Comparison of ENCODE assay signal across 12 cellular contexts in genomic region chr17:42274273-42274542, GRCh38. TPM values are rescaled to one million over a fixed set of nuclear protein-coding genes. Genes with fewer than 3 reads are reported as not detected.
A peak's percentile ranks its signal among the peaks of the same experiment; 100 is the strongest.
DNase-seq lines count a peak whose midpoint lies in the region; ATAC-seq and TF ChIP-seq lines count a peak whose summit lies in the region.
"Had no signal": no experiment of that assay in that cellular context is flagged by ENCODE, and none has a peak within 500 bp of the region (broad histone marks: within the 10 kb centered on the region; RNA-seq: fewer than 3 reads in every experiment).

No MANE protein-coding gene starts in this region.

- H3K27ac ChIP-seq in CD8-positive, alpha-beta T cell (ENCODE audit: low read depth, low read length), result peak overlapping the region; percentile 51
- H3K27ac ChIP-seq in Peyer's patch, result peak overlapping the region in 1 of 4 donors; percentile 87

- H2AFZ ChIP-seq in neuron (ENCODE audit: low read depth, low read length), result no peak overlapping the region

- H3K36me3 Mint-ChIP-seq in CD8-positive, alpha-beta T cell, result peaks cover 13% of the 10 kb centered on the region
- peaks cover 3% of the 10 kb centered on the region for H3K36me3 Mint-ChIP-seq in IgD-negative memory B cell
- H3K36me3 Mint-ChIP-seq in MCF 10A (ENCODE audit: insufficient read depth, unreplicated experiment), result no peaks in the 10 kb centered on the region

- CTCF ChIA-PET in CD8-positive, alpha-beta T cell (lab: Charles Lee), result interaction anchor here (1.3 to 3.0 kb wide), 4 partner anchors 23 to 132 kb away, joined by 3 to 13 read pairs (median 9); no protein-coding TSS in a partner anchor
- CTCF ChIA-PET in MCF 10A (lab: Yijun Ruan, JAX) (interaction anchor here (0.6 to 1.4 kb wide), 4 partner anchors 10 to 750 kb away, joined by 3 to 4 read pairs (median 3); no protein-coding TSS in a partner anchor), HEK293T (lab: Yijun Ruan, JAX) (interaction anchor here (0.6 kb wide), 1 partner anchor 10 kb away, joined by 3 read pairs; no protein-coding TSS in a partner anchor)

- no peak for TF ChIP-seq POLR2A in Peyer's patch (IDR thresholded peaks at IDR 0.05)

- no peaks in the 10 kb centered on the region for H3K36me3 ChIP-seq in CD8-positive, alpha-beta T cell (ENCODE audit: insufficient read depth, low read length)
- H3K36me3 ChIP-seq in neuron (ENCODE audit: insufficient read depth, low read length) (no peaks in the 10 kb centered on the region), Peyer's patch (no peaks in the 10 kb centered on the region)

- H3K4me1 Mint-ChIP-seq in CD8-positive, alpha-beta T cell (ENCODE audit: low read depth), result peaks cover 68% of the 10 kb centered on the region
- peaks cover 49 to 56% (median 56%) of the 10 kb centered on the region in 3 donors for H3K4me1 Mint-ChIP-seq in IgD-negative memory B cell
- peaks cover 28% of the 10 kb centered on the region for H3K4me1 Mint-ChIP-seq in MCF 10A (ENCODE audit: insufficient read depth, unreplicated experiment)

- TF ChIP-seq CTCF in CD8-positive, alpha-beta T cell (IDR thresholded peaks at IDR 0.05), result no peak
- no peak for TF ChIP-seq CTCF in MCF 10A (IDR thresholded peaks at IDR 0.05; ENCODE audit: unreplicated experiment)
- no peak for TF ChIP-seq CTCF in Peyer's patch (IDR thresholded peaks at IDR 0.05)

- no TSS peak for BruUV-seq in MCF 10A (replicated peaks; lab: Mats Ljungman, UMichigan)

- H3K9me3 Mint-ChIP-seq in CD8-positive, alpha-beta T cell, result no peaks in the 10 kb centered on the region
- no peaks in the 10 kb centered on the region for H3K9me3 Mint-ChIP-seq in IgD-negative memory B cell
- no peaks in the 10 kb centered on the region for H3K9me3 Mint-ChIP-seq in MCF 10A (ENCODE audit: unreplicated experiment)

- H3K4me1 ChIP-seq in CD8-positive, alpha-beta T cell (ENCODE audit: insufficient read depth, low read length), result peaks cover 56% of the 10 kb centered on the region
- H3K4me1 ChIP-seq in neuron (ENCODE audit: insufficient read depth, low read length) (peaks cover 35% of the 10 kb centered on the region), Peyer's patch (peaks cover 0 to 34% (median 4%) of the 10 kb centered on the region in 4 donors)

- POLR2A ChIA-PET in CD8-positive, alpha-beta T cell (lab: Charles Lee), result interaction anchor here (0.6 to 4.1 kb wide), 10 partner anchors 12 to 137 kb away, joined by 3 to 38 read pairs (median 8); partner anchors contain the start of gene STAT3
- POLR2A ChIA-PET in MCF 10A (lab: Yijun Ruan, JAX) (interaction anchor here (0.6 to 2.0 kb wide), 8 partner anchors 9 to 1124 kb away, joined by 3 to 6 read pairs (median 3); partner anchors contain the start of gene ARL4D), HEK293T (lab: Yijun Ruan, JAX) (no interaction called here)

- H3K27me3 ChIP-seq in CD8-positive, alpha-beta T cell (ENCODE audit: insufficient read depth, low read length), result no peaks in the 10 kb centered on the region
- H3K27me3 ChIP-seq in neuron (ENCODE audit: insufficient read depth, low read length) (no peaks in the 10 kb centered on the region), Peyer's patch (no peaks in the 10 kb centered on the region)

- peak overlapping the region; percentile 96 for H3K4me3 Mint-ChIP-seq in CD8-positive, alpha-beta T cell
- H3K4me3 Mint-ChIP-seq in IgD-negative memory B cell, result peak overlapping the region; percentile 93 to 99 (median 96)
- H3K4me3 Mint-ChIP-seq in MCF 10A (ENCODE audit: unreplicated experiment), result peak overlapping the region; percentile 84

- H3K4me3 ChIP-seq in CD8-positive, alpha-beta T cell (ENCODE audit: low read depth, low read length), result peak overlapping the region; percentile 65
- peak overlapping the region; percentile 93 for H3K4me3 ChIP-seq in neuron (ENCODE audit: low read length)
- peak overlapping the region in 1 of 4 donors; percentile 94 for H3K4me3 ChIP-seq in Peyer's patch

- H3K27me3 Mint-ChIP-seq in CD8-positive, alpha-beta T cell (ENCODE audit: low read depth), result no peaks in the 10 kb centered on the region
- H3K27me3 Mint-ChIP-seq in IgD-negative memory B cell, result peaks cover 2% of the 10 kb centered on the region
- H3K27me3 Mint-ChIP-seq in MCF 10A (ENCODE audit: insufficient read depth, unreplicated experiment), result no peaks in the 10 kb centered on the region

- ATAC-seq in CD8-positive, alpha-beta T cell, result no peak
- no peak for ATAC-seq in GM21367 (IDR thresholded peaks at IDR 0.05; ENCODE audit: unreplicated experiment)

- no peaks in the 10 kb centered on the region for H3K9me3 ChIP-seq in CD8-positive, alpha-beta T cell (ENCODE audit: low read length)
- H3K9me3 ChIP-seq in neuron (ENCODE audit: low read length) (no peaks in the 10 kb centered on the region), Peyer's patch (no peaks in the 10 kb centered on the region)

- H3K27ac Mint-ChIP-seq in CD8-positive, alpha-beta T cell, result peak overlapping the region; percentile 98
- H3K27ac Mint-ChIP-seq in IgD-negative memory B cell (peak overlapping the region; percentile 60 to 96 (median 92)), MCF 10A (ENCODE audit: low read depth, unreplicated experiment) (no peak overlapping the region)

- DNase-seq in CD8-positive, alpha-beta T cell, result no peak
- DNase-seq in MCF 10A (ENCODE audit: unreplicated experiment), result no peak
- DNase-seq in NCI-H345 treated with DMSO at 0.1 percent for 48 hours (lab: John Stamatoyannopoulos, UW; ENCODE audit: unreplicated experiment), result no peak
- DNase-seq in Peyer's patch, result no peak
- no peak for DNase-seq in HEK293T (ENCODE audit: extremely low spot score)
- DNase-seq: activated CD4-positive, alpha-beta T cell treated with anti-CD3 and anti-CD28 coated beads for 1 hour; IMR-90; kidney glomerular epithelial cell; retina had no signal

- intact Hi-C loops in CD8-positive, alpha-beta T cell (cut with DNase I, micrococcal nuclease), result loop anchor here in 1 of 2 experiments (5.0 kb wide), 1 partner anchor 37 kb away; no protein-coding TSS in a partner anchor
- intact Hi-C loops in MCF 10A (cut with micrococcal nuclease), result no loop called here

TF ChIP-seq in HEK293T, 16 proteins besides CTCF, POLR2A, EP300 and RAD21:
- TF ChIP-seq CTBP1 (IDR thresholded peaks at IDR 0.05; ENCODE audit: borderline replicate concordance), result no peak
- TF ChIP-seq PKNOX1 (IDR thresholded peaks at IDR 0.05), result no peak
- TF ChIP-seq TARDBP (IDR thresholded peaks at IDR 0.05), result no peak
- TF ChIP-seq NFRKB (IDR thresholded peaks at IDR 0.05), result no peak
- TF ChIP-seq ELF4 (IDR thresholded peaks at IDR 0.05), result no peak
- no peak for TF ChIP-seq FOXM1 (IDR thresholded peaks at IDR 0.05; ENCODE audit: borderline replicate concordance)
- TF ChIP-seq BHLHE40 (IDR thresholded peaks at IDR 0.05; ENCODE audit: borderline replicate concordance), result no peak
- TF ChIP-seq ZNF384 (IDR thresholded peaks at IDR 0.05), result no peak
- TF ChIP-seq HDGF (IDR thresholded peaks at IDR 0.05; ENCODE audit: borderline replicate concordance), result no peak
- TF ChIP-seq FOXK2 (IDR thresholded peaks at IDR 0.05), result no peak
- no peak for TF ChIP-seq L3MBTL2 (conservative IDR thresholded peaks at IDR 0.05)
- TF ChIP-seq SUZ12 (IDR thresholded peaks at IDR 0.05), result no peak
- TF ChIP-seq LEF1 (IDR thresholded peaks at IDR 0.05; ENCODE audit: borderline replicate concordance), result no peak
- TF ChIP-seq SP1 (IDR thresholded peaks at IDR 0.05), result no peak
- TF ChIP-seq FOXA1 (IDR thresholded peaks at IDR 0.05), result no peak
- no peak for TF ChIP-seq ARNT (IDR thresholded peaks at IDR 0.05)

RNA-seq across cellular contexts. Expression of gene STAT5B, which starts 2.0 kb away (rescaled TPM):
- 10 to 100 TPM; 85.2 to 85.5 TPM for total RNA-seq in CD8-positive, alpha-beta T cell
- 60.4 TPM for polyA plus RNA-seq in IgD-negative memory B cell
- total RNA-seq in MCF 10A (2022) (29.8 and 32.6 TPM in 2 replicates), Peyer's patch (100 to 1,000 TPM in 1 of 4 donors, 10 to 100 TPM in 3; 36.3 to 128 (median 68.1) TPM)

RNA-seq across cellular contexts. Expression of gene STAT5A, which starts 14.1 kb away (rescaled TPM):
- total RNA-seq in CD8-positive, alpha-beta T cell, result 100 to 1,000 TPM; 300 to 319 TPM
- 63.0 TPM for polyA plus RNA-seq in IgD-negative memory B cell
- total RNA-seq in MCF 10A (2022), result 1.0 and 1.7 TPM in 2 replicates
- total RNA-seq in Peyer's patch, result 10 to 100 TPM; 11.2 to 80.0 (median 34.5) TPM
